ENCODE assay signal across 8 cellular contexts in genomic region chr12:685388-685787, GRCh38. TPM values are rescaled to one million over a fixed set of nuclear protein-coding genes. Genes with fewer than 3 reads are reported as not detected.
DNase-seq lines count a peak whose midpoint lies in the region; ATAC-seq, FAIRE-seq and TF ChIP-seq lines count a peak whose summit lies in the region.

No MANE protein-coding gene starts in this region.

- H3K27me3 ChIP-seq in esophagus squamous epithelium (no peaks in the 10 kb centered on the region), trophoblast cell (ENCODE audit: insufficient read depth, low read length) (no peaks in the 10 kb centered on the region)

- peaks cover 29 to 35% of the 10 kb centered on the region in 2 donors for H3K4me1 Mint-ChIP-seq in natural killer cell treated with Interleukin-12 subunit alpha and Interleukin-12 subunit beta and Interleukin-15 and Interleukin-18, amount 100 ng/mL, for 72 hours (ENCODE audit: low read depth in 2 of 2)

- H3K9me3 ChIP-seq in esophagus squamous epithelium (no peaks in the 10 kb centered on the region), trophoblast cell (ENCODE audit: insufficient read depth, low read depth, low read length) (no peaks in the 10 kb centered on the region)

- no peaks in the 10 kb centered on the region for H3K79me2 ChIP-seq in trophoblast cell (ENCODE audit: control insufficient read depth, insufficient read depth, low read length, poor library complexity)

- no peak overlapping the region for H4K8ac ChIP-seq in trophoblast cell (ENCODE audit: low read depth, low read length)

- intact Hi-C loops in esophagus squamous epithelium (cut with DNase I) = no loop called here

- no peak overlapping the region for H3K4ac ChIP-seq in trophoblast cell (ENCODE audit: low read depth, low read length)

- H3K36me3 Mint-ChIP-seq in natural killer cell treated with Interleukin-12 subunit alpha and Interleukin-12 subunit beta and Interleukin-15 and Interleukin-18, amount 100 ng/mL, for 72 hours = no peaks in the 10 kb centered on the region

- H2BK120ac ChIP-seq in trophoblast cell (ENCODE audit: insufficient read depth, low read length, poor library complexity) = no peak overlapping the region

- H2BK5ac ChIP-seq in trophoblast cell (ENCODE audit: low read depth, low read length, poor library complexity) = no peak overlapping the region

- H2BK12ac ChIP-seq in trophoblast cell (ENCODE audit: low read length) = no peak overlapping the region

- H3K4me3 Mint-ChIP-seq in natural killer cell treated with Interleukin-12 subunit alpha and Interleukin-12 subunit beta and Interleukin-15 and Interleukin-18, amount 100 ng/mL, for 72 hours = peak overlapping the region; percentile 58

- DNase-seq in RCC 7860 (ENCODE audit: low spot score) = peak; percentile 35
- DNase-seq in activated naive CD4-positive, alpha-beta T cell treated with Interleukin-2 at 50 U/mL for 16 hours = peak; percentile 78
- DNase-seq in natural killer cell treated with Interleukin-12 subunit alpha and Interleukin-12 subunit beta and Interleukin-15 and Interleukin-18, amount 100 ng/mL, for 72 hours (ENCODE audit: low spot score) = peak; percentile 76
- DNase-seq in esophagus squamous epithelium (lab: John Stamatoyannopoulos, UW) = no peak
- DNase-seq in trophoblast cell = no peak
- no peak for DNase-seq in COLO829 (ENCODE audit: low spot score)

- no peak overlapping the region for H2AFZ ChIP-seq in trophoblast cell (ENCODE audit: insufficient read depth, low read length, poor library complexity)

- H3K4me1 ChIP-seq in esophagus squamous epithelium (peaks cover 0 to 4% (median 0%) of the 10 kb centered on the region in 3 donors), trophoblast cell (ENCODE audit: control insufficient read depth in 1 of 2, insufficient read depth in 2 of 2, low read length in 2 of 2) (peaks cover 0 to 2% of the 10 kb centered on the region in 2 experiments)

- no peak overlapping the region for H3K23ac ChIP-seq in trophoblast cell (ENCODE audit: low read length)

- H3K9me3 Mint-ChIP-seq in natural killer cell treated with Interleukin-12 subunit alpha and Interleukin-12 subunit beta and Interleukin-15 and Interleukin-18, amount 100 ng/mL, for 72 hours = no peaks in the 10 kb centered on the region

- ATAC-seq in GM18870 (IDR thresholded peaks at IDR 0.05; ENCODE audit: unreplicated experiment) (peak; percentile 62), HG02981 (IDR thresholded peaks at IDR 0.05; ENCODE audit: unreplicated experiment) (peak; percentile 91)
- peak; percentile 88 to 92 for ATAC-seq in natural killer cell treated with Interleukin-12 subunit alpha and Interleukin-12 subunit beta and Interleukin-15 and Interleukin-18, amount 100 ng/mL, for 72 hours

- H3K27ac Mint-ChIP-seq in natural killer cell treated with Interleukin-12 subunit alpha and Interleukin-12 subunit beta and Interleukin-15 and Interleukin-18, amount 100 ng/mL, for 72 hours = peak overlapping the region; percentile 52 to 63

- no peak overlapping the region for H3K9ac ChIP-seq in trophoblast cell (ENCODE audit: low read length)

- no peak overlapping the region for H3K4me2 ChIP-seq in trophoblast cell (ENCODE audit: low read length)

- TF ChIP-seq CTCF in esophagus squamous epithelium (IDR thresholded peaks at IDR 0.05) = no peak

- no peaks in the 10 kb centered on the region for H3K27me3 Mint-ChIP-seq in natural killer cell treated with Interleukin-12 subunit alpha and Interleukin-12 subunit beta and Interleukin-15 and Interleukin-18, amount 100 ng/mL, for 72 hours

- no peak overlapping the region for H4K91ac ChIP-seq in trophoblast cell (ENCODE audit: low read depth, low read length)

- no peaks in the 10 kb centered on the region for H3K79me1 ChIP-seq in trophoblast cell (ENCODE audit: low read length)

- H3K27ac ChIP-seq in esophagus squamous epithelium = peak overlapping the region in 1 of 4 donors; percentile 52
- no peak overlapping the region for H3K27ac ChIP-seq in trophoblast cell (ENCODE audit: low read depth, low read length)

- H3K4me3 ChIP-seq in esophagus squamous epithelium (no peak overlapping the region), trophoblast cell (ENCODE audit: low read depth, low read length) (no peak overlapping the region)

- no peak overlapping the region for H2AK5ac ChIP-seq in trophoblast cell (ENCODE audit: low read length)

- no peak overlapping the region for H3K14ac ChIP-seq in trophoblast cell (ENCODE audit: low read length)

- no peak overlapping the region for H3K18ac ChIP-seq in trophoblast cell (ENCODE audit: low read length)

- WGBS in esophagus squamous epithelium, 2 donors = 23 to 26% methylated on average over 3 of the region's 3 CpGs
- no CpG with 5 or more reads among the region's 3 CpGs for WGBS in trophoblast cell (ENCODE audit: extremely low coverage, insufficient coverage, insufficient read length)

- no peak for FAIRE-seq in RCC 7860 (lab: Jason Lieb, UNC)

- H3K36me3 ChIP-seq in esophagus squamous epithelium = no peaks in the 10 kb centered on the region
- no peaks in the 10 kb centered on the region for H3K36me3 ChIP-seq in trophoblast cell (ENCODE audit: control insufficient read depth in 1 of 2, insufficient read depth in 2 of 2, low read length in 2 of 2)

- H4K12ac ChIP-seq in trophoblast cell (ENCODE audit: low read depth, low read length) = no peak overlapping the region

- peak in 1 of 4 donors; percentile 46 for TF ChIP-seq POLR2A in esophagus squamous epithelium (IDR thresholded peaks at IDR 0.05)

RNA-seq across cellular contexts. Expression of gene NINJ2, which starts 22.1 kb away (rescaled TPM):
- 10 to 100 TPM in 1 of 2 donors, 1 to 10 TPM in 1; 8.6 to 15.3 TPM for total RNA-seq in natural killer cell treated with Interleukin-12 subunit alpha and Interleukin-12 subunit beta and Interleukin-15 and Interleukin-18, amount 100 ng/mL, for 72 hours
- 10 to 100 TPM in 1 of 4 donors, 1 to 10 TPM in 3; 2.2 to 14.9 (median 4.5) TPM for total RNA-seq in esophagus squamous epithelium
- 0.12 and 0.21 TPM in 2 replicates for polyA plus RNA-seq in trophoblast cell (2013)

Comparison
In these comparisons a context has a peak if more than half of its experiments do, and no peak if none do; other contexts are left out.
1. DNase-seq: peak in RCC 7860 (single experiment), activated naive CD4-positive, alpha-beta T cell treated with Interleukin-2 at 50 U/mL for 16 hours (single experiment) and natural killer cell treated with Interleukin-12 subunit alpha and Interleukin-12 subunit beta and Interleukin-15 and Interleukin-18, amount 100 ng/mL, for 72 hours (single experiment); none in esophagus squamous epithelium (single experiment), trophoblast cell (0 of 2) and COLO829 (single experiment).
2. Peak in every context shown above with its lines, with median percentiles within 50 percentile points of each other: ATAC-seq.